1 cellular context compared by ENCODE assay signal in the genomic region with DNA sequence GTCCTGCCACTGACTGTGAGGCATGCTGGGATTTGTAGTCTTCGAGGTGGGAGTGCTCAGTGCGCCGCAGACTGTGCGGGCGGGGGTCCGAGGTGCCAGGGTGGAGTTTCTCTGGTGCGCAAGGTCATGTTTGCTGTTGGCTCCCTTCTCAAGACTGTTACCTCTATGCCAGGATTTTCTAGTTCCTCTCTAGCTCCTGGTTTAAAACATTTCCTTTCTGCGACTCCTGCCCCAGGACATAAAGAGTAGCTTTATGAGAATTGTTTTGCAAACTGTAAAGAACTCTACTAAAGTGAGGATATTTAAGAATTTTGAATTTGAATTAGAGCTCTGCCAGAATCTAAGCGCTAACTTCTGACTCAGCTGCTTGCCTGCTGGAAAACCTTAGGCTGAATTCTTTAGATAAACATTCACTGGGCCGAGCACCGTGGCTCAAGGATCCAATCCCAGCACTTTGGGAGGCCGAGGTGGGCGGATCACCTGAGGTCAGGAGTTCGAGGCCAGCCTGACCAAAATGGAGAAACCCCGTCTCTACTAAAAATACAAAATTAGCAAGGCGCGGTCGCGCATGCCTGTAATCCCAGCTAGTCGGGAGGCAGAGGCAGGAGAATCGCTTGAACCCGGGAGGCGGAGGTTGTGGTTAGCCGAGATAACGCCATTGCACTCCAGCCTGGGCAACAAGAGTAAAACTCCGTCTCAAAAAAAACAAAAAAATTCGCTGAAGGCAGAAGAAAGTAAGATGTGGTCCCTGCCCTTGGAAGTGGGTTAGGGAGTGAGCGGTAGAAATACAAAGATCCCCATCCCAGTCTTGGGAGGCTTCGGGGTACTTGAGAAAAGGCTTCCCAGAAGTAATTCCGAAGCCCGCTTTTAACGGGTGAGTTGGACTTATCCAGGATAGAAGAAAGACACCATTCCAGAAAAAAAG.
TF ChIP-seq lines count a peak whose summit lies in the region.

No MANE protein-coding gene starts in this region.

TF ChIP-seq in K562, 482 proteins besides CTCF, POLR2A, EP300 and RAD21 (continued from another document and continues in another):
- TF ChIP-seq, protein P1, sequence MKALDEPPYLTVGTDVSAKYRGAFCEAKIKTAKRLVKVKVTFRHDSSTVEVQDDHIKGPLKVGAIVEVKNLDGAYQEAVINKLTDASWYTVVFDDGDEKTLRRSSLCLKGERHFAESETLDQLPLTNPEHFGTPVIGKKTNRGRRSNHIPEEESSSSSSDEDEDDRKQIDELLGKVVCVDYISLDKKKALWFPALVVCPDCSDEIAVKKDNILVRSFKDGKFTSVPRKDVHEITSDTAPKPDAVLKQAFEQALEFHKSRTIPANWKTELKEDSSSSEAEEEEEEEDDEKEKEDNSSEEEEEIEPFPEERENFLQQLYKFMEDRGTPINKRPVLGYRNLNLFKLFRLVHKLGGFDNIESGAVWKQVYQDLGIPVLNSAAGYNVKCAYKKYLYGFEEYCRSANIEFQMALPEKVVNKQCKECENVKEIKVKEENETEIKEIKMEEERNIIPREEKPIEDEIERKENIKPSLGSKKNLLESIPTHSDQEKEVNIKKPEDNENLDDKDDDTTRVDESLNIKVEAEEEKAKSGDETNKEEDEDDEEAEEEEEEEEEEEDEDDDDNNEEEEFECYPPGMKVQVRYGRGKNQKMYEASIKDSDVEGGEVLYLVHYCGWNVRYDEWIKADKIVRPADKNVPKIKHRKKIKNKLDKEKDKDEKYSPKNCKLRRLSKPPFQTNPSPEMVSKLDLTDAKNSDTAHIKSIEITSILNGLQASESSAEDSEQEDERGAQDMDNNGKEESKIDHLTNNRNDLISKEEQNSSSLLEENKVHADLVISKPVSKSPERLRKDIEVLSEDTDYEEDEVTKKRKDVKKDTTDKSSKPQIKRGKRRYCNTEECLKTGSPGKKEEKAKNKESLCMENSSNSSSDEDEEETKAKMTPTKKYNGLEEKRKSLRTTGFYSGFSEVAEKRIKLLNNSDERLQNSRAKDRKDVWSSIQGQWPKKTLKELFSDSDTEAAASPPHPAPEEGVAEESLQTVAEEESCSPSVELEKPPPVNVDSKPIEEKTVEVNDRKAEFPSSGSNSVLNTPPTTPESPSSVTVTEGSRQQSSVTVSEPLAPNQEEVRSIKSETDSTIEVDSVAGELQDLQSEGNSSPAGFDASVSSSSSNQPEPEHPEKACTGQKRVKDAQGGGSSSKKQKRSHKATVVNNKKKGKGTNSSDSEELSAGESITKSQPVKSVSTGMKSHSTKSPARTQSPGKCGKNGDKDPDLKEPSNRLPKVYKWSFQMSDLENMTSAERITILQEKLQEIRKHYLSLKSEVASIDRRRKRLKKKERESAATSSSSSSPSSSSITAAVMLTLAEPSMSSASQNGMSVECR (CRISPR knock-in tag; IDR thresholded peaks at IDR 0.05), result no peak
- TF ChIP-seq RFX5 (IDR thresholded peaks at IDR 0.05; ENCODE audit: low read depth, low read length) (peak; percentile 3; the same call in 1 of the 2 replicates), NFE2 (IDR thresholded peaks at IDR 0.05; ENCODE audit: low read depth) (0 out of 2 replicates have a peak, but pooled peaks have one; percentile 15), ZNF165 (CRISPR knock-in tag; IDR thresholded peaks at IDR 0.05; ENCODE audit: borderline replicate concordance) (no peak), TOE1 (IDR thresholded peaks at IDR 0.05; ENCODE audit: borderline replicate concordance) (peak; percentile 69), TOE1 (CRISPR knock-in tag; IDR thresholded peaks at IDR 0.05; ENCODE audit: borderline replicate concordance, low read depth) (no peak), CAMTA2 (CRISPR knock-in tag; conservative IDR thresholded peaks at IDR 0.05) (no peak), HLTF (IDR thresholded peaks at IDR 0.05) (0 out of 2 replicates have a peak, but pooled peaks have one; percentile 35), BMI1 (IDR thresholded peaks at IDR 0.05; ENCODE audit: low read length) (no peak), ATF1 (CRISPR knock-in tag; IDR thresholded peaks at IDR 0.05) (no peak), ATF1 (tag; IDR thresholded peaks at IDR 0.05) (peak; percentile 86; the same call in 1 of the 2 replicates), KHSRP (IDR thresholded peaks at IDR 0.05) (no peak), TAF7 (tag; IDR thresholded peaks at IDR 0.05) (no peak), RBM22 (IDR thresholded peaks at IDR 0.05; ENCODE audit: low read depth, low read length, poor library complexity, severe bottlenecking) (no peak), ZNF57 (CRISPR knock-in tag; IDR thresholded peaks at IDR 0.05) (no peak), ZNF212 (CRISPR knock-in tag; IDR thresholded peaks at IDR 0.05) (no peak), NFATC3 (IDR thresholded peaks at IDR 0.05) (0 out of 2 replicates have a peak, but pooled peaks have one; percentile 20), LARP7 (IDR thresholded peaks at IDR 0.05) (peak; percentile 76; the same call in 1 of the 2 replicates), BCL6 (CRISPR knock-in tag; IDR thresholded peaks at IDR 0.05) (no peak), PTTG1 (tag; IDR thresholded peaks at IDR 0.05; ENCODE audit: low read depth) (0 out of 2 replicates have a peak, but pooled peaks have one; percentile 59), RFX7 (CRISPR knock-in tag; IDR thresholded peaks at IDR 0.05) (no peak)
- TF ChIP-seq, protein P2, sequence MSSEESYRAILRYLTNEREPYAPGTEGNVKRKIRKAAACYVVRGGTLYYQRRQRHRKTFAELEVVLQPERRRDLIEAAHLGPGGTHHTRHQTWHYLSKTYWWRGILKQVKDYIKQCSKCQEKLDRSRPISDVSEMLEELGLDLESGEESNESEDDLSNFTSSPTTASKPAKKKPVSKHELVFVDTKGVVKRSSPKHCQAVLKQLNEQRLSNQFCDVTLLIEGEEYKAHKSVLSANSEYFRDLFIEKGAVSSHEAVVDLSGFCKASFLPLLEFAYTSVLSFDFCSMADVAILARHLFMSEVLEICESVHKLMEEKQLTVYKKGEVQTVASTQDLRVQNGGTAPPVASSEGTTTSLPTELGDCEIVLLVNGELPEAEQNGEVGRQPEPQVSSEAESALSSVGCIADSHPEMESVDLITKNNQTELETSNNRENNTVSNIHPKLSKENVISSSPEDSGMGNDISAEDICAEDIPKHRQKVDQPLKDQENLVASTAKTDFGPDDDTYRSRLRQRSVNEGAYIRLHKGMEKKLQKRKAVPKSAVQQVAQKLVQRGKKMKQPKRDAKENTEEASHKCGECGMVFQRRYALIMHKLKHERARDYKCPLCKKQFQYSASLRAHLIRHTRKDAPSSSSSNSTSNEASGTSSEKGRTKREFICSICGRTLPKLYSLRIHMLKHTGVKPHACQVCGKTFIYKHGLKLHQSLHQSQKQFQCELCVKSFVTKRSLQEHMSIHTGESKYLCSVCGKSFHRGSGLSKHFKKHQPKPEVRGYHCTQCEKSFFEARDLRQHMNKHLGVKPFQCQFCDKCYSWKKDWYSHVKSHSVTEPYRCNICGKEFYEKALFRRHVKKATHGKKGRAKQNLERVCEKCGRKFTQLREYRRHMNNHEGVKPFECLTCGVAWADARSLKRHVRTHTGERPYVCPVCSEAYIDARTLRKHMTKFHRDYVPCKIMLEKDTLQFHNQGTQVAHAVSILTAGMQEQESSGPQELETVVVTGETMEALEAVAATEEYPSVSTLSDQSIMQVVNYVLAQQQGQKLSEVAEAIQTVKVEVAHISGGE (CRISPR knock-in tag; IDR thresholded peaks at IDR 0.05), result peak in 1 of 3 experiments; percentile 66; a peak in 1 of 6 replicates
- TF ChIP-seq, protein P3, sequence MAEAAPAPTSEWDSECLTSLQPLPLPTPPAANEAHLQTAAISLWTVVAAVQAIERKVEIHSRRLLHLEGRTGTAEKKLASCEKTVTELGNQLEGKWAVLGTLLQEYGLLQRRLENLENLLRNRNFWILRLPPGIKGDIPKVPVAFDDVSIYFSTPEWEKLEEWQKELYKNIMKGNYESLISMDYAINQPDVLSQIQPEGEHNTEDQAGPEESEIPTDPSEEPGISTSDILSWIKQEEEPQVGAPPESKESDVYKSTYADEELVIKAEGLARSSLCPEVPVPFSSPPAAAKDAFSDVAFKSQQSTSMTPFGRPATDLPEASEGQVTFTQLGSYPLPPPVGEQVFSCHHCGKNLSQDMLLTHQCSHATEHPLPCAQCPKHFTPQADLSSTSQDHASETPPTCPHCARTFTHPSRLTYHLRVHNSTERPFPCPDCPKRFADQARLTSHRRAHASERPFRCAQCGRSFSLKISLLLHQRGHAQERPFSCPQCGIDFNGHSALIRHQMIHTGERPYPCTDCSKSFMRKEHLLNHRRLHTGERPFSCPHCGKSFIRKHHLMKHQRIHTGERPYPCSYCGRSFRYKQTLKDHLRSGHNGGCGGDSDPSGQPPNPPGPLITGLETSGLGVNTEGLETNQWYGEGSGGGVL (CRISPR knock-in tag; IDR thresholded peaks at IDR 0.05), result no peak
- TF ChIP-seq, protein P4, sequence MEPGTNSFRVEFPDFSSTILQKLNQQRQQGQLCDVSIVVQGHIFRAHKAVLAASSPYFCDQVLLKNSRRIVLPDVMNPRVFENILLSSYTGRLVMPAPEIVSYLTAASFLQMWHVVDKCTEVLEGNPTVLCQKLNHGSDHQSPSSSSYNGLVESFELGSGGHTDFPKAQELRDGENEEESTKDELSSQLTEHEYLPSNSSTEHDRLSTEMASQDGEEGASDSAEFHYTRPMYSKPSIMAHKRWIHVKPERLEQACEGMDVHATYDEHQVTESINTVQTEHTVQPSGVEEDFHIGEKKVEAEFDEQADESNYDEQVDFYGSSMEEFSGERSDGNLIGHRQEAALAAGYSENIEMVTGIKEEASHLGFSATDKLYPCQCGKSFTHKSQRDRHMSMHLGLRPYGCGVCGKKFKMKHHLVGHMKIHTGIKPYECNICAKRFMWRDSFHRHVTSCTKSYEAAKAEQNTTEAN (CRISPR knock-in tag; IDR thresholded peaks at IDR 0.05), result no peak
- TF ChIP-seq, protein P5, sequence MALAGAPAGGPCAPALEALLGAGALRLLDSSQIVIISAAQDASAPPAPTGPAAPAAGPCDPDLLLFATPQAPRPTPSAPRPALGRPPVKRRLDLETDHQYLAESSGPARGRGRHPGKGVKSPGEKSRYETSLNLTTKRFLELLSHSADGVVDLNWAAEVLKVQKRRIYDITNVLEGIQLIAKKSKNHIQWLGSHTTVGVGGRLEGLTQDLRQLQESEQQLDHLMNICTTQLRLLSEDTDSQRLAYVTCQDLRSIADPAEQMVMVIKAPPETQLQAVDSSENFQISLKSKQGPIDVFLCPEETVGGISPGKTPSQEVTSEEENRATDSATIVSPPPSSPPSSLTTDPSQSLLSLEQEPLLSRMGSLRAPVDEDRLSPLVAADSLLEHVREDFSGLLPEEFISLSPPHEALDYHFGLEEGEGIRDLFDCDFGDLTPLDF (CRISPR knock-in tag; IDR thresholded peaks at IDR 0.05), result 0 out of 2 replicates have a peak, but pooled peaks have one; percentile 8
- TF ChIP-seq, protein P6, sequence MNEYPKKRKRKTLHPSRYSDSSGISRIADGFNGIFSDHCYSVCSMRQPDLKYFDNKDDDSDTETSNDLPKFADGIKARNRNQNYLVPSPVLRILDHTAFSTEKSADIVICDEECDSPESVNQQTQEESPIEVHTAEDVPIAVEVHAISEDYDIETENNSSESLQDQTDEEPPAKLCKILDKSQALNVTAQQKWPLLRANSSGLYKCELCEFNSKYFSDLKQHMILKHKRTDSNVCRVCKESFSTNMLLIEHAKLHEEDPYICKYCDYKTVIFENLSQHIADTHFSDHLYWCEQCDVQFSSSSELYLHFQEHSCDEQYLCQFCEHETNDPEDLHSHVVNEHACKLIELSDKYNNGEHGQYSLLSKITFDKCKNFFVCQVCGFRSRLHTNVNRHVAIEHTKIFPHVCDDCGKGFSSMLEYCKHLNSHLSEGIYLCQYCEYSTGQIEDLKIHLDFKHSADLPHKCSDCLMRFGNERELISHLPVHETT (CRISPR knock-in tag; conservative IDR thresholded peaks at IDR 0.05 in 1 of 2, IDR thresholded peaks at IDR 0.05 in 1 of 2), result peak in 1 of 2 experiments; percentile 86; a peak in 2 of 4 replicates
- TF ChIP-seq, protein P7, sequence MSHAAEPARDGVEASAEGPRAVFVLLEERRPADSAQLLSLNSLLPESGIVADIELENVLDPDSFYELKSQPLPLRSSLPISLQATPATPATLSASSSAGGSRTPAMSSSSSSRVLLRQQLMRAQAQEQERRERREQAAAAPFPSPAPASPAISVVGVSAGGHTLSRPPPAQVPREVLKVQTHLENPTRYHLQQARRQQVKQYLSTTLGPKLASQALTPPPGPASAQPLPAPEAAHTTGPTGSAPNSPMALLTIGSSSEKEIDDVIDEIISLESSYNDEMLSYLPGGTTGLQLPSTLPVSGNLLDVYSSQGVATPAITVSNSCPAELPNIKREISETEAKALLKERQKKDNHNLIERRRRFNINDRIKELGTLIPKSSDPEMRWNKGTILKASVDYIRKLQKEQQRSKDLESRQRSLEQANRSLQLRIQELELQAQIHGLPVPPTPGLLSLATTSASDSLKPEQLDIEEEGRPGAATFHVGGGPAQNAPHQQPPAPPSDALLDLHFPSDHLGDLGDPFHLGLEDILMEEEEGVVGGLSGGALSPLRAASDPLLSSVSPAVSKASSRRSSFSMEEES (CRISPR knock-in tag; IDR thresholded peaks at IDR 0.05), result no peak
- TF ChIP-seq, protein P8, sequence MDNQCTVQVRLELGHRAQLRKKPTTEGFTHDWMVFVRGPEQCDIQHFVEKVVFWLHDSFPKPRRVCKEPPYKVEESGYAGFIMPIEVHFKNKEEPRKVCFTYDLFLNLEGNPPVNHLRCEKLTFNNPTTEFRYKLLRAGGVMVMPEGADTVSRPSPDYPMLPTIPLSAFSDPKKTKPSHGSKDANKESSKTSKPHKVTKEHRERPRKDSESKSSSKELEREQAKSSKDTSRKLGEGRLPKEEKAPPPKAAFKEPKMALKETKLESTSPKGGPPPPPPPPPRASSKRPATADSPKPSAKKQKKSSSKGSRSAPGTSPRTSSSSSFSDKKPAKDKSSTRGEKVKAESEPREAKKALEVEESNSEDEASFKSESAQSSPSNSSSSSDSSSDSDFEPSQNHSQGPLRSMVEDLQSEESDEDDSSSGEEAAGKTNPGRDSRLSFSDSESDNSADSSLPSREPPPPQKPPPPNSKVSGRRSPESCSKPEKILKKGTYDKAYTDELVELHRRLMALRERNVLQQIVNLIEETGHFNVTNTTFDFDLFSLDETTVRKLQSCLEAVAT (IDR thresholded peaks at IDR 0.05), result peak in 1 of 2 experiments; percentile 86; a peak in 3 of 4 replicates
- TF ChIP-seq, protein P9, sequence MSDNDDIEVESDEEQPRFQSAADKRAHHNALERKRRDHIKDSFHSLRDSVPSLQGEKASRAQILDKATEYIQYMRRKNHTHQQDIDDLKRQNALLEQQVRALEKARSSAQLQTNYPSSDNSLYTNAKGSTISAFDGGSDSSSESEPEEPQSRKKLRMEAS (CRISPR knock-in tag; IDR thresholded peaks at IDR 0.05), result no peak
